Comparison of ENCODE assay signal across 8 cellular contexts in the genomic region with DNA sequence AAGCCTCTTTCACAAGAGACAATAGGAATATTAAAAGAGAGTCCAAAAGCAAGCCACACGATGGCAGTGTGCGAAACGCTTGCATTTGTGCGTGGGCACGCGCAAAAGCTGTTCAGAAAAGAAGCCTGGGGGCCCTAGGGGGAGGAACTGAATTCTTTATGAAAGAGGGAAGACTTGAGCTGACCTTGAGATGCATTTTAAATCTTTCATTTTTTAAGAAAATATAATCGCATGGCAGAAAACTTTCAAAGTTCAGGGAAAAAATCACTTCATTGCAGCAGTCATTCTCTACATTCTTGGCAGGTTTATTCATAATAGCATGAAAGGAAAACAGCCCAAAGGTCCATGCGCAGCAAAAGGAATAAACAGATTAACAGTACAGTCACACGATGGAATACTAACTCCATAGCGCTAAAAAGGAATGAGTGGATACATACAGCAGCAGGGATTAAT.
DNase-seq lines count a peak whose midpoint lies in the region; ATAC-seq and TF ChIP-seq lines count a peak whose summit lies in the region.

No MANE protein-coding gene starts in this region.

- in situ Hi-C loops in Panc1 (cut with HindIII; ENCODE audit: low pct_unique_long_range_greater_than_20kb, low sequenced_read_pairs) = no loop called here

- intact Hi-C loops in Panc1 (cut with micrococcal nuclease; ENCODE audit: unreplicated experiment) = no loop called here
- intact Hi-C loops in esophagus squamous epithelium (cut with DNase I) = no loop called here
- intact Hi-C loops in colonic mucosa (cut with DNase I) = no loop called here

- H3K36me3 ChIP-seq in BE2C (no peaks in the 10 kb centered on the region), Panc1 (ENCODE audit: control insufficient read depth, insufficient read depth, low read length) (no peaks in the 10 kb centered on the region), esophagus squamous epithelium (no peaks in the 10 kb centered on the region), colonic mucosa (no peaks in the 10 kb centered on the region)

- POLR2A ChIA-PET in Panc1 (lab: Charles Lee) = no interaction called here

- no peak overlapping the region for H3K9ac ChIP-seq in colonic mucosa (ENCODE audit: low read depth in 2 of 2, low read length in 2 of 2)

- no peaks in the 10 kb centered on the region for H3K9me3 ChIP-seq in BE2C
- no peaks in the 10 kb centered on the region for H3K9me3 ChIP-seq in Panc1 (ENCODE audit: control insufficient read depth, insufficient read depth, low read depth, low read length)
- H3K9me3 ChIP-seq in esophagus squamous epithelium = no peaks in the 10 kb centered on the region
- H3K9me3 ChIP-seq in colonic mucosa = no peaks in the 10 kb centered on the region

- DNase-seq in BE2C (no peak), Panc1 (ENCODE audit: low read depth, low spot score) (no peak), esophagus squamous epithelium (lab: John Stamatoyannopoulos, UW) (no peak), occipital lobe (lab: John Stamatoyannopoulos, UW) (peak; percentile 19), GM20000 (ENCODE audit: low spot score) (no peak), colonic mucosa (no peak)
- DNase-seq in activated CD4-positive, CD25-positive, alpha-beta regulatory T cell (lab: John Stamatoyannopoulos, UW) = no peak

- TF ChIP-seq POLR2A in esophagus squamous epithelium (IDR thresholded peaks at IDR 0.05) = no peak

- BruUV-seq in Panc1 (replicated peaks; lab: Mats Ljungman, UMichigan) = no TSS peak

- H3K27me3 ChIP-seq in BE2C (no peaks in the 10 kb centered on the region), Panc1 (ENCODE audit: control insufficient read depth, insufficient read depth, low read length) (no peaks in the 10 kb centered on the region), esophagus squamous epithelium (peaks cover 0 to 23% (median 0%) of the 10 kb centered on the region in 4 donors), colonic mucosa (no peaks in the 10 kb centered on the region)

- TF ChIP-seq CTCF in BE2C (IDR thresholded peaks at IDR 0.05; ENCODE audit: low read depth, low read length) = peak; percentile 20; the same call in 1 of the 2 replicates
- TF ChIP-seq CTCF in Panc1 (IDR thresholded peaks at IDR 0.05) = peak; percentile 48
- TF ChIP-seq CTCF in esophagus squamous epithelium (IDR thresholded peaks at IDR 0.05) = peak in 5 of 6 experiments; percentile 7 to 45 (median 27)
- TF ChIP-seq CTCF in GM20000 (IDR thresholded peaks at IDR 0.05; ENCODE audit: extremely low read depth, missing control alignments) = no peak
- no peak for TF ChIP-seq CTCF in colonic mucosa (IDR thresholded peaks at IDR 0.05)

- H3K27ac ChIP-seq in Panc1 (ENCODE audit: low read length) = no peak overlapping the region
- H3K27ac ChIP-seq in esophagus squamous epithelium = no peak overlapping the region
- no peak overlapping the region for H3K27ac ChIP-seq in colonic mucosa

- ATAC-seq in Panc1 = no peak
- ATAC-seq in GM19467 (IDR thresholded peaks at IDR 0.05; ENCODE audit: unreplicated experiment) = no peak

- H3K4me3 ChIP-seq in BE2C (ENCODE audit: low read depth, low read length) (no peak overlapping the region), Panc1 (ENCODE audit: low read depth in 2 of 2, low read length in 2 of 2) (no peak overlapping the region), esophagus squamous epithelium (peak overlapping the region in 1 of 4 donors; percentile 2), colonic mucosa (no peak overlapping the region)

- CTCF ChIA-PET in Panc1 (lab: Charles Lee) = no interaction called here

- 26 to 30% methylated on average over 10 of the region's 10 CpGs for WGBS in esophagus squamous epithelium, 2 donors

- H3K4me1 ChIP-seq in BE2C (no peaks in the 10 kb centered on the region), Panc1 (ENCODE audit: control insufficient read depth, insufficient read depth, low read length) (no peaks in the 10 kb centered on the region; the same call in 1 of the 2 replicates), esophagus squamous epithelium (peaks cover 0 to 14% (median 0%) of the 10 kb centered on the region in 3 donors), colonic mucosa (no peaks in the 10 kb centered on the region)

Comparison
In these comparisons a context has a peak if more than half of its experiments do, and no peak if none do; other contexts are left out.
1. CTCF ChIP-seq: peak in BE2C (single experiment), Panc1 (single experiment) and esophagus squamous epithelium (5 of 6); none in GM20000 (single experiment) and colonic mucosa (single experiment).